Comparison of ENCODE assay signal across 1 cellular context in the genomic region with DNA sequence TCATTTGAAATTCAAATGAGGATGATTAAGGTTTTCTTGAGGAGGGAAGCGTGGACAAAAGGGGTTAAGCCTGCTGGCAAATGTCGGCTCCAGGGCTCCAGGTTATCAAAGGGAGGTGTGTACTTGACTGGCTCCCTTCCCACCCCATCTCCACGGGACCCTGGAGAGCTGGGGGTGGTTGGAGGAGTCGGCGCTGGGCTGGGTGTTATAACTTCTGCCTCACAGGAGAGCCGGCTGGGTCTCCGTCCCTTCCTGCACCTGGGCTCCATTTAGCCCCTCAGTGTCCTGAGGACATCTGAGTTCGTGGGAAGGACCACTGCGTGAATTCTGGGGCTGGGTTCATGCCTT.
TF ChIP-seq lines count a peak whose summit lies in the region.

No MANE protein-coding gene starts in this region.

TF ChIP-seq in SK-N-SH, 30 proteins besides CTCF, POLR2A, EP300 and RAD21 (continued from another document):
- TF ChIP-seq ZBTB33 (IDR thresholded peaks at IDR 0.05; ENCODE audit: borderline replicate concordance, low read depth) = no peak
- TF ChIP-seq FOSL2 (IDR thresholded peaks at IDR 0.05; ENCODE audit: borderline replicate concordance, low read depth) = no peak
- TF ChIP-seq, protein P1, sequence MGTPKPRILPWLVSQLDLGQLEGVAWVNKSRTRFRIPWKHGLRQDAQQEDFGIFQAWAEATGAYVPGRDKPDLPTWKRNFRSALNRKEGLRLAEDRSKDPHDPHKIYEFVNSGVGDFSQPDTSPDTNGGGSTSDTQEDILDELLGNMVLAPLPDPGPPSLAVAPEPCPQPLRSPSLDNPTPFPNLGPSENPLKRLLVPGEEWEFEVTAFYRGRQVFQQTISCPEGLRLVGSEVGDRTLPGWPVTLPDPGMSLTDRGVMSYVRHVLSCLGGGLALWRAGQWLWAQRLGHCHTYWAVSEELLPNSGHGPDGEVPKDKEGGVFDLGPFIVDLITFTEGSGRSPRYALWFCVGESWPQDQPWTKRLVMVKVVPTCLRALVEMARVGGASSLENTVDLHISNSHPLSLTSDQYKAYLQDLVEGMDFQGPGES (IDR thresholded peaks at IDR 0.05; ENCODE audit: low read depth, low read length) = no peak
- no peak for TF ChIP-seq FOXJ3 (CRISPR knock-in tag; IDR thresholded peaks at IDR 0.05)
- no peak for TF ChIP-seq RXRA (IDR thresholded peaks at IDR 0.05; ENCODE audit: borderline replicate concordance, low read depth)
- TF ChIP-seq FOXM1 (IDR thresholded peaks at IDR 0.05; ENCODE audit: low read depth) = no peak
- no peak for TF ChIP-seq YY1 (IDR thresholded peaks at IDR 0.05; ENCODE audit: low read depth)
- no peak for TF ChIP-seq RCOR1 (IDR thresholded peaks at IDR 0.05; ENCODE audit: low read length)
- TF ChIP-seq GABPA (IDR thresholded peaks at IDR 0.05; ENCODE audit: low read depth) = no peak
- TF ChIP-seq USF1 (IDR thresholded peaks at IDR 0.05; ENCODE audit: borderline replicate concordance, low read depth) = no peak
- TF ChIP-seq TEAD4 (IDR thresholded peaks at IDR 0.05; ENCODE audit: borderline replicate concordance, insufficient read depth) = no peak
- TF ChIP-seq, protein P2, sequence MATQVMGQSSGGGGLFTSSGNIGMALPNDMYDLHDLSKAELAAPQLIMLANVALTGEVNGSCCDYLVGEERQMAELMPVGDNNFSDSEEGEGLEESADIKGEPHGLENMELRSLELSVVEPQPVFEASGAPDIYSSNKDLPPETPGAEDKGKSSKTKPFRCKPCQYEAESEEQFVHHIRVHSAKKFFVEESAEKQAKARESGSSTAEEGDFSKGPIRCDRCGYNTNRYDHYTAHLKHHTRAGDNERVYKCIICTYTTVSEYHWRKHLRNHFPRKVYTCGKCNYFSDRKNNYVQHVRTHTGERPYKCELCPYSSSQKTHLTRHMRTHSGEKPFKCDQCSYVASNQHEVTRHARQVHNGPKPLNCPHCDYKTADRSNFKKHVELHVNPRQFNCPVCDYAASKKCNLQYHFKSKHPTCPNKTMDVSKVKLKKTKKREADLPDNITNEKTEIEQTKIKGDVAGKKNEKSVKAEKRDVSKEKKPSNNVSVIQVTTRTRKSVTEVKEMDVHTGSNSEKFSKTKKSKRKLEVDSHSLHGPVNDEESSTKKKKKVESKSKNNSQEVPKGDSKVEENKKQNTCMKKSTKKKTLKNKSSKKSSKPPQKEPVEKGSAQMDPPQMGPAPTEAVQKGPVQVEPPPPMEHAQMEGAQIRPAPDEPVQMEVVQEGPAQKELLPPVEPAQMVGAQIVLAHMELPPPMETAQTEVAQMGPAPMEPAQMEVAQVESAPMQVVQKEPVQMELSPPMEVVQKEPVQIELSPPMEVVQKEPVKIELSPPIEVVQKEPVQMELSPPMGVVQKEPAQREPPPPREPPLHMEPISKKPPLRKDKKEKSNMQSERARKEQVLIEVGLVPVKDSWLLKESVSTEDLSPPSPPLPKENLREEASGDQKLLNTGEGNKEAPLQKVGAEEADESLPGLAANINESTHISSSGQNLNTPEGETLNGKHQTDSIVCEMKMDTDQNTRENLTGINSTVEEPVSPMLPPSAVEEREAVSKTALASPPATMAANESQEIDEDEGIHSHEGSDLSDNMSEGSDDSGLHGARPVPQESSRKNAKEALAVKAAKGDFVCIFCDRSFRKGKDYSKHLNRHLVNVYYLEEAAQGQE (IDR thresholded peaks at IDR 0.05; ENCODE audit: low read depth, low read length) = no peak
- TF ChIP-seq RFX5 (IDR thresholded peaks at IDR 0.05; ENCODE audit: low read length) = no peak
- TF ChIP-seq MAX (IDR thresholded peaks at IDR 0.05; ENCODE audit: low read depth) = no peak
- TF ChIP-seq MXI1 (IDR thresholded peaks at IDR 0.05; ENCODE audit: low read depth, low read length) = no peak
- TF ChIP-seq JUND (IDR thresholded peaks at IDR 0.05) = no peak
- TF ChIP-seq TCF12 (IDR thresholded peaks at IDR 0.05) = no peak
- no peak for TF ChIP-seq GATA2 (CRISPR knock-in tag; IDR thresholded peaks at IDR 0.05)
